Comparison of ENCODE assay signal across 13 cellular contexts in genomic region chr4:7944568-7945220, GRCh38.
"Had no signal": no experiment of that assay in that cellular context is flagged by ENCODE, and none has a peak within 500 bp of the region (broad histone marks: within the 10 kb centered on the region; RNA-seq: fewer than 3 reads in every experiment).

No MANE protein-coding gene starts in this region.

- H3K4me3 Mint-ChIP-seq: activated naive CD8-positive, alpha-beta T cell treated with anti-CD3 and anti-CD28 coated beads for 36 hours; neural progenitor cell; type B pancreatic cell had no signal

- H3K36me3 Mint-ChIP-seq: activated naive CD8-positive, alpha-beta T cell treated with anti-CD3 and anti-CD28 coated beads for 36 hours; neural progenitor cell; type B pancreatic cell had no signal

- ATAC-seq: left ventricle myocardium superior, right cardiac atrium had no signal

- H3K27ac Mint-ChIP-seq: activated naive CD8-positive, alpha-beta T cell treated with anti-CD3 and anti-CD28 coated beads for 36 hours; neural progenitor cell; type B pancreatic cell had no signal

- DNase-seq: activated CD4-positive, alpha-beta T cell treated with anti-CD3 and anti-CD28 coated beads, Interleukin-2, amount 50 U/mL, for 48 hours; activated CD4-positive, CD25-positive, alpha-beta regulatory T cell treated with anti-CD3 and anti-CD28 coated beads, Interleukin-2, amount 50 U/mL, for 72 hours; activated gamma-delta T cell treated with Interleukin-2 at 50 U/mL for 16 hours; activated naive CD8-positive, alpha-beta T cell treated with anti-CD3 and anti-CD28 coated beads for 36 hours; activated T-cell treated with anti-CD3 and anti-CD28 coated beads, Interleukin-2, amount 50 U/mL, for 48 hours; aorta; foreskin fibroblast; left ventricle myocardium superior; right cardiac atrium; stimulated activated naive CD4-positive, alpha-beta T cell; T-helper 9 cell had no signal

- H3K9me3 Mint-ChIP-seq: activated naive CD8-positive, alpha-beta T cell treated with anti-CD3 and anti-CD28 coated beads for 36 hours; neural progenitor cell; type B pancreatic cell had no signal
